28 cellular contexts compared by ENCODE assay signal in genomic region chr5:169554251-169554650, GRCh38. TPM values are rescaled to one million over a fixed set of nuclear protein-coding genes. Genes with fewer than 3 reads are reported as not detected.
A peak's percentile ranks its signal among the peaks of the same experiment; 100 is the strongest.
DNase-seq lines count a peak whose midpoint lies in the region; ATAC-seq and TF ChIP-seq lines count a peak whose summit lies in the region.
"Had no signal": no experiment of that assay in that cellular context is flagged by ENCODE, and none has a peak within 500 bp of the region (broad histone marks: within the 10 kb centered on the region; RNA-seq: fewer than 3 reads in every experiment).

No MANE protein-coding gene starts in this region.

- intact Hi-C loops in left lung (cut with DNase I) (no loop called here), ascending aorta (cut with DNase I) (no loop called here), posterior cingulate gyrus (cut with DNase I) (no loop called here)

- DNase-seq in left lung = no peak
- no peak for DNase-seq in ascending aorta (ENCODE audit: low spot score in 2 of 2)
- no peak for DNase-seq in GF-D8 (lab: John Stamatoyannopoulos, UW)
- DNase-seq in posterior cingulate gyrus = no peak
- DNase-seq: activated CD4-positive, alpha-beta T cell treated with anti-CD3 and anti-CD28 coated beads, Interleukin-2, amount 50 U/mL, for 48 hours; activated gamma-delta T cell treated with Interleukin-2 at 50 U/mL for 16 hours; activated naive CD8-positive, alpha-beta T cell treated with anti-CD3 and anti-CD28 coated beads, Interleukin-2, amount 10 ng/mL, durations not matched to agents 7 days and 5 days; activated T-cell treated with anti-CD3 and anti-CD28 coated beads, Interleukin-2, amount 50 U/mL, for 48 hours; erythroblast; immature natural killer cell; left cardiac atrium; mammary epithelial cell; NCI-H1048; NCI-H1694 treated with DMSO at 0.1 percent for 48 hours; NCI-H446; NCI-H748 treated with DMSO at 0.1 percent for 48 hours; ovary; retina; Right ventricle myocardium superior; small intestine; stimulated activated naive CD4-positive, alpha-beta T cell; T-helper 17 cell had no signal

- H3K27me3 ChIP-seq in left lung (peaks cover 0 to 17% of the 10 kb centered on the region in 2 donors), ascending aorta (no peaks in the 10 kb centered on the region)
- H3K27me3 ChIP-seq: BLaER1 treated with 17β-estradiol and CSF1 and Interleukin-3, amounts not matched to agents 10 nM and 100 nM; ovary had no signal

- H3K4me1 ChIP-seq in left lung (no peaks in the 10 kb centered on the region), ascending aorta (no peaks in the 10 kb centered on the region)
- H3K4me1 ChIP-seq: BLaER1 treated with 17β-estradiol and CSF1 and Interleukin-3, amounts not matched to agents 10 nM and 100 nM had no signal

- H3K4me3 ChIP-seq in left lung (no peak overlapping the region), ascending aorta (no peak overlapping the region)
- H3K4me3 ChIP-seq: BLaER1 treated with 17β-estradiol and CSF1 and Interleukin-3, amounts not matched to agents 10 nM and 100 nM; ovary had no signal

- peaks cover 0 to 10% of the 10 kb centered on the region in 2 donors for H3K9me3 ChIP-seq in left lung
- H3K9me3 ChIP-seq in ascending aorta = no peaks in the 10 kb centered on the region
- H3K9me3 ChIP-seq: ovary had no signal

- ATAC-seq in GM18909 (IDR thresholded peaks at IDR 0.05; ENCODE audit: poor library complexity, unreplicated experiment) = peak; percentile 56
- peak; percentile 96 for ATAC-seq in HG02610 (IDR thresholded peaks at IDR 0.05; ENCODE audit: unreplicated experiment)
- ATAC-seq in HG03045 (IDR thresholded peaks at IDR 0.05; ENCODE audit: unreplicated experiment) = peak; percentile 67
- ATAC-seq in left lung = no peak
- ATAC-seq: activated CD4-positive, CD25-positive, alpha-beta regulatory T cell treated with anti-CD3 and anti-CD28 coated beads, Interleukin-2, amount 50 U/mL, for 24 hours; left cardiac atrium; Panc1; T-helper 17 cell had no signal

- TF ChIP-seq CTCF in left lung (IDR thresholded peaks at IDR 0.05) (no peak), ascending aorta (IDR thresholded peaks at IDR 0.05) (no peak)

- H3K36me3 ChIP-seq in left lung (no peaks in the 10 kb centered on the region), ascending aorta (no peaks in the 10 kb centered on the region)
- H3K36me3 ChIP-seq: BLaER1 treated with 17β-estradiol and CSF1 and Interleukin-3, amounts not matched to agents 10 nM and 100 nM; ovary had no signal

- H3K27ac ChIP-seq in left lung (no peak overlapping the region), ascending aorta (no peak overlapping the region)
- H3K27ac ChIP-seq: BLaER1 treated with 17β-estradiol and CSF1 and Interleukin-3, amounts not matched to agents 10 nM and 100 nM; ovary had no signal

RNA-seq across cellular contexts. Expression of gene SPDL1, which starts 29.3 kb away (rescaled TPM):
- total RNA-seq in left lung (1 to 10 TPM; 6.4 to 9.3 TPM), ascending aorta (5.5 TPM)
